In genomic region chr22:22888509-22889353, GRCh38 we compare ENCODE assay signal across 22 cellular contexts. TPM values are rescaled to one million over a fixed set of nuclear protein-coding genes. Genes with fewer than 3 reads are reported as not detected.
DNase-seq lines count a peak whose midpoint lies in the region; ATAC-seq lines count a peak whose summit lies in the region.
"Had no signal": no experiment of that assay in that cellular context is flagged by ENCODE, and none has a peak within 500 bp of the region (broad histone marks: within the 10 kb centered on the region; RNA-seq: fewer than 3 reads in every experiment).

No MANE protein-coding gene starts in this region.

- H3K4me3 ChIP-seq in duodenal mucosa (ENCODE audit: low read depth in 1 of 2, low read length in 2 of 2) = peak overlapping the region; percentile 3 to 55
- H3K4me3 ChIP-seq: body of pancreas, GM23248, psoas muscle had no signal

- no peaks in the 10 kb centered on the region for H3K9me3 ChIP-seq in duodenal mucosa (ENCODE audit: control insufficient read depth in 1 of 2, low read length in 2 of 2)
- H3K9me3 ChIP-seq: body of pancreas, psoas muscle, stomach, transverse colon had no signal

- peaks cover 0 to 9% of the 10 kb centered on the region in 2 donors for H3K27me3 ChIP-seq in duodenal mucosa (ENCODE audit: control insufficient read depth in 1 of 2, insufficient read depth in 2 of 2, low read length in 2 of 2)
- H3K27me3 ChIP-seq: body of pancreas had no signal

- no peak for ATAC-seq in stimulated activated effector memory CD8-positive, alpha-beta T cell treated with anti-CD3 and anti-CD28 coated beads, Interleukin-12 subunit alpha, Interleukin-12 subunit beta, amount 100 ng/mL, for 72 hours
- ATAC-seq: body of pancreas, PC-3, psoas muscle had no signal

- H3K27ac ChIP-seq in duodenal mucosa (ENCODE audit: low read depth, low read length) = peak overlapping the region; percentile 35
- H3K27ac ChIP-seq: body of pancreas, GM23248, psoas muscle, stomach had no signal

- H3K9ac ChIP-seq in duodenal mucosa (ENCODE audit: low read depth in 1 of 2, low read length in 2 of 2) = peak overlapping the region; percentile 6 to 51
- H3K9ac ChIP-seq: GM23248 had no signal

- no peaks in the 10 kb centered on the region for H3K36me3 ChIP-seq in duodenal mucosa (ENCODE audit: control insufficient read depth in 1 of 2, insufficient read depth in 2 of 2, low read length in 2 of 2)
- H3K36me3 ChIP-seq: stomach, transverse colon had no signal

- peak overlapping the region; percentile 54 to 92 (median 79) for H3K4me3 Mint-ChIP-seq in IgD-negative memory B cell
- no peak overlapping the region for H3K4me3 Mint-ChIP-seq in stimulated activated effector memory CD8-positive, alpha-beta T cell treated with anti-CD3 and anti-CD28 coated beads, Interleukin-12 subunit alpha, Interleukin-12 subunit beta, amount 100 ng/mL, for 72 hours

- H3K36me3 Mint-ChIP-seq in IgD-negative memory B cell = peaks cover 7% of the 10 kb centered on the region
- H3K36me3 Mint-ChIP-seq in stimulated activated effector memory CD8-positive, alpha-beta T cell treated with anti-CD3 and anti-CD28 coated beads, Interleukin-12 subunit alpha, Interleukin-12 subunit beta, amount 100 ng/mL, for 72 hours = no peaks in the 10 kb centered on the region

- peaks cover 38% of the 10 kb centered on the region for H3K27me3 Mint-ChIP-seq in IgD-negative memory B cell

- no peaks in the 10 kb centered on the region for H3K9me3 Mint-ChIP-seq in IgD-negative memory B cell
- no peaks in the 10 kb centered on the region for H3K9me3 Mint-ChIP-seq in stimulated activated effector memory CD8-positive, alpha-beta T cell treated with anti-CD3 and anti-CD28 coated beads, Interleukin-12 subunit alpha, Interleukin-12 subunit beta, amount 100 ng/mL, for 72 hours

- peak overlapping the region in 2 of 3 donors; percentile 8 to 89 for H3K27ac Mint-ChIP-seq in IgD-negative memory B cell
- H3K27ac Mint-ChIP-seq in stimulated activated effector memory CD8-positive, alpha-beta T cell treated with anti-CD3 and anti-CD28 coated beads, Interleukin-12 subunit alpha, Interleukin-12 subunit beta, amount 100 ng/mL, for 72 hours = peak overlapping the region; percentile 64

- H3K4me1 Mint-ChIP-seq in IgD-negative memory B cell = peaks cover 31 to 48% (median 40%) of the 10 kb centered on the region in 3 donors
- peaks cover 17% of the 10 kb centered on the region for H3K4me1 Mint-ChIP-seq in stimulated activated effector memory CD8-positive, alpha-beta T cell treated with anti-CD3 and anti-CD28 coated beads, Interleukin-12 subunit alpha, Interleukin-12 subunit beta, amount 100 ng/mL, for 72 hours

- H3K4me1 ChIP-seq in duodenal mucosa (ENCODE audit: control insufficient read depth in 1 of 2, insufficient read depth in 2 of 2, low read length in 2 of 2) = peaks cover 0 to 9% of the 10 kb centered on the region in 2 donors
- H3K4me1 ChIP-seq: body of pancreas, psoas muscle, stomach, transverse colon had no signal

- DNase-seq in activated CD8-positive, alpha-beta memory T cell treated with anti-CD3 and anti-CD28 coated beads for 24 hours = peak; percentile 43
- no peak for DNase-seq in activated CD8-positive, alpha-beta memory T cell treated with anti-CD3 and anti-CD28 coated beads, Interleukin-2, amount 50 U/mL, for 4 hours
- no peak for DNase-seq in stimulated activated effector memory CD8-positive, alpha-beta T cell treated with anti-CD3 and anti-CD28 coated beads, Interleukin-12 subunit alpha, Interleukin-12 subunit beta, amount 100 ng/mL, for 72 hours (ENCODE audit: low spot score in 2 of 2)
- DNase-seq in NCI-H2196 treated with DMSO at 0.1 percent for 48 hours (lab: John Stamatoyannopoulos, UW; ENCODE audit: unreplicated experiment) = no peak
- DNase-seq in NCI-H524 treated with DMSO at 0.1 percent for 48 hours (lab: John Stamatoyannopoulos, UW) = no peak
- no peak for DNase-seq in NCI-H2196 (lab: John Stamatoyannopoulos, UW; ENCODE audit: unreplicated experiment)
- DNase-seq: 8988T; AML-193; body of pancreas; EL; glutamatergic neuron; GM23248; mesendoderm; NCI-H146; PC-3; psoas muscle; SIG-M5; stimulated activated CD4-positive, alpha-beta T cell treated with anti-CD3 and anti-CD28 coated beads, Interleukin-2, amount 100 ng/mL, for 24 hours; transverse colon had no signal

RNA-seq across cellular contexts. Expression of gene IGLL5, which starts 1.1 kb away (rescaled TPM):
- 195 TPM for polyA plus RNA-seq in IgD-negative memory B cell
- polyA plus RNA-seq: GM23248 had no signal
